20 cellular contexts compared by ENCODE assay signal in genomic region chr12:105198961-105199360, GRCh38. TPM values are rescaled to one million over a fixed set of nuclear protein-coding genes. Genes with fewer than 3 reads are reported as not detected.
DNase-seq lines count a peak whose midpoint lies in the region; ATAC-seq and TF ChIP-seq lines count a peak whose summit lies in the region.
"Had no signal": no experiment of that assay in that cellular context is flagged by ENCODE, and none has a peak within 500 bp of the region (broad histone marks: within the 10 kb centered on the region; RNA-seq: fewer than 3 reads in every experiment).

No MANE protein-coding gene starts in this region.

- no peak overlapping the region for H3K4me3 ChIP-seq in left lung
- H3K4me3 ChIP-seq: GM23338, mucosa of descending colon, stomach, tibial nerve had no signal

- peaks cover 0 to 97% of the 10 kb centered on the region in 2 donors for H3K36me3 ChIP-seq in left lung

- DNase-seq in activated CD8-positive, alpha-beta T cell treated with anti-CD3 and anti-CD28 coated beads, Interleukin-2, amount 10 ng/mL, durations not matched to agents 7 days and 5 days: no peak
- no peak for DNase-seq in activated CD8-positive, alpha-beta T cell treated with anti-CD3 and anti-CD28 coated beads for 36 hours
- DNase-seq in NCI-H524 treated with DMSO at 0.1 percent for 48 hours (lab: John Stamatoyannopoulos, UW): peak; percentile 30
- peak in 29 of 42 donors; percentile 11 to 82 (median 50) for DNase-seq in head of caudate nucleus
- DNase-seq in stimulated activated naive B cell treated with anti-CD40 and anti-IgM and Interleukin-4, amounts not matched to agents 10 μg/mL and 1 μg/mL and 100 μg/mL, for 72 hours: no peak
- no peak for DNase-seq in retina
- DNase-seq in left lung: no peak
- DNase-seq in middle frontal gyrus (ENCODE audit: extremely low spot score, low spot score): no peak
- DNase-seq: activated CD4-positive, alpha-beta T cell treated with anti-CD3 and anti-CD28 coated beads, Interleukin-2, amount 50 U/mL, for 48 hours; activated effector memory CD4-positive, alpha-beta T cell treated with anti-CD3 and anti-CD28 coated beads, Interleukin-2, amount 50 U/mL, for 16 hours; DMS53; effector CD4-positive, alpha-beta T cell; GDM1; hippocampal formation; mucosa of descending colon; NCI-H1694; NCI-H69; stomach had no signal

- no peak for TF ChIP-seq CTCF in activated CD8-positive, alpha-beta T cell treated with anti-CD3 and anti-CD28 coated beads for 36 hours (IDR thresholded peaks at IDR 0.05)
- TF ChIP-seq CTCF in left lung (IDR thresholded peaks at IDR 0.05): no peak

- POLR2A ChIA-PET in activated CD8-positive, alpha-beta T cell treated with anti-CD3 and anti-CD28 coated beads, Interleukin-2, amount 10 ng/mL, durations not matched to agents 7 days and 5 days (lab: Charles Lee): no interaction called here
- POLR2A ChIA-PET in activated CD8-positive, alpha-beta T cell treated with anti-CD3 and anti-CD28 coated beads for 36 hours (lab: Charles Lee): no interaction called here

- H3K4me1 Mint-ChIP-seq in activated CD8-positive, alpha-beta T cell treated with anti-CD3 and anti-CD28 coated beads, Interleukin-2, amount 10 ng/mL, durations not matched to agents 7 days and 5 days (ENCODE audit: low read depth): no peaks in the 10 kb centered on the region
- H3K4me1 Mint-ChIP-seq in activated CD8-positive, alpha-beta T cell treated with anti-CD3 and anti-CD28 coated beads for 36 hours (ENCODE audit: low read depth): no peaks in the 10 kb centered on the region
- peaks cover 0 to 2% of the 10 kb centered on the region in 2 donors for H3K4me1 Mint-ChIP-seq in stimulated activated naive B cell treated with anti-CD40 and anti-IgM and Interleukin-4, amounts not matched to agents 10 μg/mL and 1 μg/mL and 100 μg/mL, for 72 hours

- peaks cover 20% of the 10 kb centered on the region for H3K36me3 Mint-ChIP-seq in activated CD8-positive, alpha-beta T cell treated with anti-CD3 and anti-CD28 coated beads, Interleukin-2, amount 10 ng/mL, durations not matched to agents 7 days and 5 days (ENCODE audit: low read depth)
- peaks cover 5% of the 10 kb centered on the region for H3K36me3 Mint-ChIP-seq in activated CD8-positive, alpha-beta T cell treated with anti-CD3 and anti-CD28 coated beads for 36 hours (ENCODE audit: low read depth)
- peaks cover 13 to 14% of the 10 kb centered on the region in 2 donors for H3K36me3 Mint-ChIP-seq in stimulated activated naive B cell treated with anti-CD40 and anti-IgM and Interleukin-4, amounts not matched to agents 10 μg/mL and 1 μg/mL and 100 μg/mL, for 72 hours

- H3K4me1 ChIP-seq in left lung: no peaks in the 10 kb centered on the region

- no peaks in the 10 kb centered on the region for H3K27me3 ChIP-seq in left lung
- H3K27me3 ChIP-seq: stomach, tibial nerve had no signal

- H3K27ac ChIP-seq in left lung: no peak overlapping the region
- H3K27ac ChIP-seq: stomach, tibial nerve had no signal

- no peaks in the 10 kb centered on the region for H3K9me3 Mint-ChIP-seq in activated CD8-positive, alpha-beta T cell treated with anti-CD3 and anti-CD28 coated beads, Interleukin-2, amount 10 ng/mL, durations not matched to agents 7 days and 5 days (ENCODE audit: insufficient read depth)
- no peaks in the 10 kb centered on the region for H3K9me3 Mint-ChIP-seq in activated CD8-positive, alpha-beta T cell treated with anti-CD3 and anti-CD28 coated beads for 36 hours
- H3K9me3 Mint-ChIP-seq in stimulated activated naive B cell treated with anti-CD40 and anti-IgM and Interleukin-4, amounts not matched to agents 10 μg/mL and 1 μg/mL and 100 μg/mL, for 72 hours: no peaks in the 10 kb centered on the region
- H3K9me3 Mint-ChIP-seq: GM23338 had no signal

- H3K4me3 Mint-ChIP-seq in activated CD8-positive, alpha-beta T cell treated with anti-CD3 and anti-CD28 coated beads, Interleukin-2, amount 10 ng/mL, durations not matched to agents 7 days and 5 days: no peak overlapping the region
- H3K4me3 Mint-ChIP-seq in activated CD8-positive, alpha-beta T cell treated with anti-CD3 and anti-CD28 coated beads for 36 hours: no peak overlapping the region
- H3K4me3 Mint-ChIP-seq in stimulated activated naive B cell treated with anti-CD40 and anti-IgM and Interleukin-4, amounts not matched to agents 10 μg/mL and 1 μg/mL and 100 μg/mL, for 72 hours: no peak overlapping the region
- H3K4me3 Mint-ChIP-seq: GM23338 had no signal

- CTCF ChIA-PET in activated CD8-positive, alpha-beta T cell treated with anti-CD3 and anti-CD28 coated beads, Interleukin-2, amount 10 ng/mL, durations not matched to agents 7 days and 5 days (lab: Charles Lee): no interaction called here
- CTCF ChIA-PET in activated CD8-positive, alpha-beta T cell treated with anti-CD3 and anti-CD28 coated beads for 36 hours (lab: Charles Lee): no interaction called here

- intact Hi-C loops in activated CD8-positive, alpha-beta T cell treated with anti-CD3 and anti-CD28 coated beads for 36 hours (cut with micrococcal nuclease): no loop called here
- intact Hi-C loops in head of caudate nucleus (cut with DNase I): no loop called here
- intact Hi-C loops in left lung (cut with DNase I): no loop called here

- no peaks in the 10 kb centered on the region for H3K9me3 ChIP-seq in left lung
- H3K9me3 ChIP-seq: mucosa of descending colon, stomach, tibial nerve had no signal

- H3K27me3 Mint-ChIP-seq in activated CD8-positive, alpha-beta T cell treated with anti-CD3 and anti-CD28 coated beads, Interleukin-2, amount 10 ng/mL, durations not matched to agents 7 days and 5 days (ENCODE audit: low read depth): no peaks in the 10 kb centered on the region
- no peaks in the 10 kb centered on the region for H3K27me3 Mint-ChIP-seq in activated CD8-positive, alpha-beta T cell treated with anti-CD3 and anti-CD28 coated beads for 36 hours
- H3K27me3 Mint-ChIP-seq in stimulated activated naive B cell treated with anti-CD40 and anti-IgM and Interleukin-4, amounts not matched to agents 10 μg/mL and 1 μg/mL and 100 μg/mL, for 72 hours: no peaks in the 10 kb centered on the region

- ATAC-seq in activated CD8-positive, alpha-beta T cell treated with anti-CD3 and anti-CD28 coated beads, Interleukin-2, amount 10 ng/mL, durations not matched to agents 7 days and 5 days: no peak
- no peak for ATAC-seq in activated CD8-positive, alpha-beta T cell treated with anti-CD3 and anti-CD28 coated beads for 36 hours
- no peak for ATAC-seq in stimulated activated naive B cell treated with anti-CD40 and anti-IgM and Interleukin-4, amounts not matched to agents 10 μg/mL and 1 μg/mL and 100 μg/mL, for 72 hours (replicated peaks)
- no peak for ATAC-seq in left lung
- ATAC-seq: mucosa of descending colon had no signal

- peak overlapping the region; percentile 69 for H3K27ac Mint-ChIP-seq in activated CD8-positive, alpha-beta T cell treated with anti-CD3 and anti-CD28 coated beads, Interleukin-2, amount 10 ng/mL, durations not matched to agents 7 days and 5 days
- H3K27ac Mint-ChIP-seq in activated CD8-positive, alpha-beta T cell treated with anti-CD3 and anti-CD28 coated beads for 36 hours: no peak overlapping the region
- H3K27ac Mint-ChIP-seq in stimulated activated naive B cell treated with anti-CD40 and anti-IgM and Interleukin-4, amounts not matched to agents 10 μg/mL and 1 μg/mL and 100 μg/mL, for 72 hours: peak overlapping the region; percentile 14
- H3K27ac Mint-ChIP-seq: GM23338 had no signal

RNA-seq across cellular contexts. Expression of gene APPL2, which starts 37.0 kb away (rescaled TPM):
- 10 to 100 TPM; 19.0 to 20.4 TPM for total RNA-seq in activated CD8-positive, alpha-beta T cell treated with anti-CD3 and anti-CD28 coated beads, Interleukin-2, amount 10 ng/mL, durations not matched to agents 7 days and 5 days
- total RNA-seq in activated CD8-positive, alpha-beta T cell treated with anti-CD3 and anti-CD28 coated beads for 36 hours: 10 to 100 TPM; 14.5 to 15.8 TPM
- total RNA-seq in left lung: 10 to 100 TPM; 27.8 to 36.9 TPM

Comparison
In these comparisons a context has a peak if more than half of its experiments do, and no peak if none do; other contexts are left out.
1. DNase-seq: peak in NCI-H524 treated with DMSO at 0.1 percent for 48 hours (single experiment) and head of caudate nucleus (29 of 42); none in activated CD8-positive, alpha-beta T cell treated with anti-CD3 and anti-CD28 coated beads, Interleukin-2, amount 10 ng/mL, durations not matched to agents 7 days and 5 days (single experiment), activated CD8-positive, alpha-beta T cell treated with anti-CD3 and anti-CD28 coated beads for 36 hours (single experiment), stimulated activated naive B cell treated with anti-CD40 and anti-IgM and Interleukin-4, amounts not matched to agents 10 μg/mL and 1 μg/mL and 100 μg/mL, for 72 hours (single experiment), retina (single experiment), left lung (0 of 2) and middle frontal gyrus (single experiment).